ENCODE assay signal across 31 cellular contexts in genomic region chr10:2439983-2440382, GRCh38.
DNase-seq lines count a peak whose midpoint lies in the region; ATAC-seq and TF ChIP-seq lines count a peak whose summit lies in the region.
"Had no signal": no experiment of that assay in that cellular context is flagged by ENCODE, and none has a peak within 500 bp of the region (broad histone marks: within the 10 kb centered on the region; RNA-seq: fewer than 3 reads in every experiment).

No MANE protein-coding gene starts in this region.

- no peak overlapping the region for H3K4me2 ChIP-seq in neural cell (ENCODE audit: low read length)
- H3K4me2 ChIP-seq: A549; BLaER1; BLaER1 treated with 17β-estradiol and CSF1 and Interleukin-3, amounts not matched to agents 10 nM and 100 nM had no signal

- peaks cover 4% of the 10 kb centered on the region for H3K9me3 Mint-ChIP-seq in glutamatergic neuron (ENCODE audit: unreplicated experiment)
- H3K9me3 Mint-ChIP-seq: CD4-positive, alpha-beta T cell; CD8-positive, alpha-beta T cell had no signal

- H3K9me3 ChIP-seq in neural cell (ENCODE audit: low read length) = no peaks in the 10 kb centered on the region
- H3K9me3 ChIP-seq: A549, BE2C, BLaER1, Caco-2 had no signal

- H2AFZ ChIP-seq in neural cell (ENCODE audit: low read depth, low read length) = no peak overlapping the region

- no peak for TF ChIP-seq EP300 in neural cell (conservative IDR thresholded peaks at IDR 0.05; ENCODE audit: poor library complexity, severe bottlenecking)

- H3K36me3 Mint-ChIP-seq in glutamatergic neuron (ENCODE audit: unreplicated experiment) = peaks cover 5% of the 10 kb centered on the region
- H3K36me3 Mint-ChIP-seq: CD14-positive monocyte; CD4-positive, alpha-beta memory T cell; CD4-positive, CD25-positive, alpha-beta regulatory T cell; CD8-positive, alpha-beta memory T cell; CD8-positive, alpha-beta T cell had no signal

- no peaks in the 10 kb centered on the region for H3K27me3 ChIP-seq in neural cell (ENCODE audit: insufficient read depth, low read depth, low read length)
- H3K27me3 ChIP-seq: BE2C; BLaER1; BLaER1 treated with 17β-estradiol and CSF1 and Interleukin-3, amounts not matched to agents 10 nM and 100 nM had no signal

- DNase-seq in glutamatergic neuron (no peak), HT-29 (ENCODE audit: low spot score) (no peak)
- DNase-seq: 8988T; ACHN; AML-193; BE2C; C1 segment of cervical spinal cord; Caco-2; Calu3; CD4-positive, alpha-beta memory T cell; CD4-positive, alpha-beta T cell; CD4-positive, CD25-positive, alpha-beta regulatory T cell; CD8-positive, alpha-beta memory T cell; CD8-positive, alpha-beta T cell; COR-L47; DMS 273 treated with DMSO at 0.1 percent for 48 hours; DMS153; DMS53; DMS79; DMS79 treated with DMSO at 0.1 percent for 48 hours; DND-41; EL had no signal

- no peaks in the 10 kb centered on the region for H3K36me3 ChIP-seq in neural cell (ENCODE audit: insufficient read depth, low read length)
- H3K36me3 ChIP-seq: BE2C; BLaER1; BLaER1 treated with 17β-estradiol and CSF1 and Interleukin-3, amounts not matched to agents 10 nM and 100 nM had no signal

- no peak overlapping the region for H3K9ac ChIP-seq in neural cell (ENCODE audit: low read length)
- H3K9ac ChIP-seq: BLaER1; BLaER1 treated with 17β-estradiol and CSF1 and Interleukin-3, amounts not matched to agents 10 nM and 100 nM had no signal

- H3K27ac Mint-ChIP-seq in glutamatergic neuron (ENCODE audit: unreplicated experiment) = peak overlapping the region; percentile 1
- H3K27ac Mint-ChIP-seq: B cell; CD14-positive monocyte; CD4-positive, alpha-beta memory T cell; CD4-positive, alpha-beta T cell; CD4-positive, CD25-positive, alpha-beta regulatory T cell; CD8-positive, alpha-beta memory T cell; CD8-positive, alpha-beta T cell had no signal

- no peaks in the 10 kb centered on the region for H3F3A ChIP-seq in neural cell (ENCODE audit: insufficient read depth, low read length, poor library complexity, severe bottlenecking)

- H3K4me3 ChIP-seq in neural cell (ENCODE audit: low read length) = no peak overlapping the region
- H3K4me3 ChIP-seq: A549; BLaER1; BLaER1 treated with 17β-estradiol and CSF1 and Interleukin-3, amounts not matched to agents 10 nM and 100 nM had no signal

- H3K27me3 Mint-ChIP-seq in glutamatergic neuron (ENCODE audit: unreplicated experiment) = no peaks in the 10 kb centered on the region
- H3K27me3 Mint-ChIP-seq: CD4-positive, CD25-positive, alpha-beta regulatory T cell had no signal

- H3K9me2 ChIP-seq in neural cell (ENCODE audit: insufficient read depth, low read length) = no peaks in the 10 kb centered on the region

- TF ChIP-seq RAD21 in neural cell (conservative IDR thresholded peaks at IDR 0.05) = no peak

- no peak overlapping the region for H3K4me3 Mint-ChIP-seq in glutamatergic neuron (ENCODE audit: unreplicated experiment)
- H3K4me3 Mint-ChIP-seq: B cell; CD14-positive monocyte; CD4-positive, alpha-beta memory T cell; CD4-positive, alpha-beta T cell; CD4-positive, CD25-positive, alpha-beta regulatory T cell; CD8-positive, alpha-beta memory T cell; CD8-positive, alpha-beta T cell had no signal

- no peak for ATAC-seq in HG03095 (IDR thresholded peaks at IDR 0.05; ENCODE audit: unreplicated experiment)
- ATAC-seq: A549; CD8-positive, alpha-beta T cell had no signal

- H3K4me1 Mint-ChIP-seq in glutamatergic neuron (ENCODE audit: low read depth, unreplicated experiment) = peaks cover 13% of the 10 kb centered on the region
- H3K4me1 Mint-ChIP-seq: B cell; CD14-positive monocyte; CD4-positive, alpha-beta memory T cell; CD4-positive, CD25-positive, alpha-beta regulatory T cell; CD8-positive, alpha-beta memory T cell had no signal

- H3K27ac ChIP-seq in neural cell (ENCODE audit: low read length) = no peak overlapping the region
- H3K27ac ChIP-seq: 22Rv1; A549; BLaER1; BLaER1 treated with 17β-estradiol and CSF1 and Interleukin-3, amounts not matched to agents 10 nM and 100 nM; C4-2B had no signal

- no peaks in the 10 kb centered on the region for H4K20me1 ChIP-seq in neural cell (ENCODE audit: insufficient read depth)
- H4K20me1 ChIP-seq: BLaER1; BLaER1 treated with 17β-estradiol and CSF1 and Interleukin-3, amounts not matched to agents 10 nM and 100 nM had no signal

- TF ChIP-seq CTCF in glutamatergic neuron (IDR thresholded peaks at IDR 0.05; ENCODE audit: partially characterized antibody, unreplicated experiment) = no peak
- no peak for TF ChIP-seq CTCF in neural cell (IDR thresholded peaks at IDR 0.05; ENCODE audit: poor library complexity, severe bottlenecking)

- H3K79me2 ChIP-seq in neural cell (replicated peaks; ENCODE audit: insufficient read depth, low read length) = no peaks in the 10 kb centered on the region

TF ChIP-seq in neural cell, 6 proteins besides CTCF, POLR2A, EP300 and RAD21:
- peak; percentile 14 for TF ChIP-seq POLR2AphosphoS5 (IDR thresholded peaks at IDR 0.05)
- peak; percentile 95 for TF ChIP-seq REST (IDR thresholded peaks at IDR 0.05; ENCODE audit: borderline replicate concordance)
- no peak for TF ChIP-seq MXI1 (conservative IDR thresholded peaks at IDR 0.05; ENCODE audit: poor library complexity, severe bottlenecking)
TF ChIP-seq in neural cell: peak in this region for 2.
